In the genomic region with DNA sequence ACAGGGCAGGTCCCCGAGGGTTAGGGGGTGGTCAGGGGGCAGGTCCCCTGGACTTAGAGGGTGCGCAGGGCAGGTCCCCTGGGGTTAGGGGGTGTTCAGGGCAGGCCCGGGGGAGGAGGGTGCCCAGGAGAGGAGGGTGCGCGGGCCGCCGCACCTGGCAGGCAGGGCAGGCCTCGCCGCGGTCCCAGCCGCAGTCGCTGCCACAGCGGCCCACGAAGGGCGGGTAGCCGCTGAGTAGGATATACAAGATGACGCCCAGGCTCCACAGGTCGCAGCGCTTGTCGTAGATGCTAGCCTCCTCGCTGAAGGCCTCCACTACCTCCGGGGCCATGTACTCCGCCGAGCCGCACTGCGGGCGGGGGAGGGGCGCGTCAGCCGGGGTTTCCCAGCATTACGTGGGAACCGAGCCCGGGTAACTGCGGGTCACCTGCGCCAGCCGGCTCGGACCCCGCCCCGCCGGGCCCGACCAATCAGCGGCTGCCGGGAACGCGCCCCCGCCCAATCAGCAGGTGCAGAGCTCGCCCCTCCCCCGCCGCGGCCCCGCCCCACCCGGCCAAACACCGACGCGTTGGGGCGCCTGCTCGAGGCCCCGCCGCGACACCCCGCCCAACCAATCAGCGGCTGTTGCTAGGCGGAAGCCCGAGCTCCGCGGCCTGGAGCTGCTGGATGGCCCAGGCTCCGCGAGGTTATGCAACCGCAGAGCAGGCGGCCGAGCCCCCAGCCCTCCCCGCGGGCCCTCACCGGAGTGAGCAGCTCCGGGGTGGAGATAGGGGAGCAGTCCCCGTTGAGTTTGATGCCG, we compare ENCODE assay signal across 8 cellular contexts. TPM values are rescaled to one million over a fixed set of nuclear protein-coding genes. Genes with fewer than 3 reads are reported as not detected.
A peak's percentile ranks its signal among the peaks of the same experiment; 100 is the strongest.
DNase-seq lines count a peak whose midpoint lies in the region; ATAC-seq and TF ChIP-seq lines count a peak whose summit lies in the region.

No MANE protein-coding gene starts in this region.

- peak overlapping the region; percentile 91 to 94 for H3K27ac ChIP-seq in ascending aorta
- peak overlapping the region; percentile 93 to 98 for H3K27ac ChIP-seq in right atrium auricular region
- H3K27ac ChIP-seq in urinary bladder (ENCODE audit: low read depth), result peak overlapping the region; percentile 95

- H3K4me1 Mint-ChIP-seq in T-helper 17 cell, result peaks cover 21% of the 10 kb centered on the region

- no peak for TF ChIP-seq CTCF in GM10248 (IDR thresholded peaks at IDR 0.05; ENCODE audit: control extremely low read depth, extremely low read depth, low read depth, missing control alignments)
- TF ChIP-seq CTCF in ascending aorta (IDR thresholded peaks at IDR 0.05), result no peak
- TF ChIP-seq CTCF in right atrium auricular region (IDR thresholded peaks at IDR 0.05), result no peak

- intact Hi-C loops in ascending aorta (cut with DNase I), result loop anchor here (1.0 kb wide), 3 partner anchors 9 to 19 kb away; a partner anchor contains a TSS

- H3K9me3 ChIP-seq in T-helper 17 cell (ENCODE audit: control insufficient read depth, low read length, poor library complexity, severe bottlenecking) (no peaks in the 10 kb centered on the region), ascending aorta (no peaks in the 10 kb centered on the region), right atrium auricular region (no peaks in the 10 kb centered on the region)

- CTCF ChIA-PET in GM10248 (lab: Yijun Ruan, JAX), result interaction anchor here (1.0 to 3.4 kb wide), 7 partner anchors 10 to 114 kb away, joined by 3 to 12 read pairs (median 4); no protein-coding TSS in a partner anchor

- no peaks in the 10 kb centered on the region for H3K36me3 Mint-ChIP-seq in T-helper 17 cell (ENCODE audit: low read depth)

- peak; percentile 72 for ATAC-seq in HG02642 (IDR thresholded peaks at IDR 0.05; ENCODE audit: poor library complexity, unreplicated experiment)
- peak; percentile 84 for ATAC-seq in T-helper 17 cell

- no peaks in the 10 kb centered on the region for H3K27me3 Mint-ChIP-seq in T-helper 17 cell

- H3K27ac Mint-ChIP-seq in T-helper 17 cell, result peak overlapping the region; percentile 90

- DNase-seq in GM10248 (ENCODE audit: extremely low spot score) (peak; percentile 99), NCI-H1436 treated with DMSO at 0.1 percent for 48 hours (lab: John Stamatoyannopoulos, UW) (peak; percentile 81), T-helper 17 cell (peak; percentile 99 to 100 (median 100)), ascending aorta (ENCODE audit: low spot score in 2 of 2) (peak; percentile 94 to 99), right atrium auricular region (ENCODE audit: low spot score) (peak; percentile 97), putamen (ENCODE audit: low spot score) (peak; percentile 95)

- peaks cover 18 to 27% of the 10 kb centered on the region in 2 donors for H3K4me1 ChIP-seq in ascending aorta
- H3K4me1 ChIP-seq in right atrium auricular region, result peaks cover 0 to 74% of the 10 kb centered on the region in 2 donors
- H3K4me1 ChIP-seq in urinary bladder (ENCODE audit: insufficient read depth), result peaks cover 3% of the 10 kb centered on the region

- H3K27me3 ChIP-seq in ascending aorta, result no peaks in the 10 kb centered on the region
- H3K27me3 ChIP-seq in right atrium auricular region, result no peaks in the 10 kb centered on the region

- H3K4me3 ChIP-seq in ascending aorta (peak overlapping the region; percentile 4 to 57), right atrium auricular region (peak overlapping the region; percentile 15 to 31), urinary bladder (ENCODE audit: low read depth, low read length) (no peak overlapping the region)

- H3K36me3 ChIP-seq in ascending aorta (peaks cover 63 to 75% of the 10 kb centered on the region in 2 donors), right atrium auricular region (peaks cover 80% of the 10 kb centered on the region), urinary bladder (ENCODE audit: insufficient read depth) (peaks cover 6% of the 10 kb centered on the region)

- 16% methylated on average over 77 of the region's 77 CpGs for WGBS in urinary bladder

- H3K4me3 Mint-ChIP-seq in T-helper 17 cell, result peak overlapping the region; percentile 77

- POLR2A ChIA-PET in GM10248 (lab: Yijun Ruan, JAX), result interaction anchor here (0.6 to 1.7 kb wide), 4 partner anchors 8 to 144 kb away, joined by 3 to 13 read pairs (median 4); a partner anchor contains a TSS

RNA-seq across cellular contexts. Expression of a gene that starts 9.2 kb away (rescaled TPM):
- total RNA-seq in T-helper 17 cell (100 to 1,000 TPM; 256 to 288 TPM), ascending aorta (228 TPM), right atrium auricular region (100 to 1,000 TPM in 1 of 2 donors, 10 to 100 TPM in 1; 90.3 to 107 TPM), urinary bladder (21.5 TPM)
- 144 TPM for polyA plus RNA-seq in urinary bladder

RNA-seq across cellular contexts. Expression of a gene that starts 26.4 kb away (rescaled TPM):
- total RNA-seq in T-helper 17 cell (10 to 100 TPM; 53.4 to 64.6 TPM), ascending aorta (90.1 TPM), right atrium auricular region (10 to 100 TPM; 54.8 to 55.9 TPM), urinary bladder (38.0 TPM)
- polyA plus RNA-seq in urinary bladder, result 83.0 TPM

RNA-seq across cellular contexts. Expression of a gene that starts 54.2 kb away (rescaled TPM):
- total RNA-seq in T-helper 17 cell, result 100 to 1,000 TPM; 108 to 162 TPM
- total RNA-seq in ascending aorta, result 44.4 TPM
- total RNA-seq in right atrium auricular region, result 10 to 100 TPM; 19.7 to 29.4 TPM
- total RNA-seq in urinary bladder, result 15.9 TPM
- polyA plus RNA-seq in urinary bladder, result 40.1 TPM

RNA-seq across cellular contexts. Expression of a gene that starts 54.8 kb away (rescaled TPM):
- total RNA-seq in T-helper 17 cell (10 to 100 TPM; 12.3 to 19.8 TPM), ascending aorta (not detected), right atrium auricular region (1 to 10 TPM in 1 of 2 donors, under 1 TPM in 1; 0.67 to 1.4 TPM), urinary bladder (1.5 TPM)
- polyA plus RNA-seq in urinary bladder, result 9.2 TPM
